In genomic region chr22:36577019-36577418, GRCh38 we compare ENCODE assay signal across 14 cellular contexts. TPM values are rescaled to one million over a fixed set of nuclear protein-coding genes. Genes with fewer than 3 reads are reported as not detected.
DNase-seq lines count a peak whose midpoint lies in the region; ATAC-seq and TF ChIP-seq lines count a peak whose summit lies in the region.
"Had no signal": no experiment of that assay in that cellular context is flagged by ENCODE, and none has a peak within 500 bp of the region (broad histone marks: within the 10 kb centered on the region; RNA-seq: fewer than 3 reads in every experiment).

No MANE protein-coding gene starts in this region.

- intact Hi-C loops in mammary epithelial cell (cut with micrococcal nuclease), result no loop called here

- H3K27me3 ChIP-seq in mammary epithelial cell (ENCODE audit: insufficient read depth, low read length) (peaks cover 6% of the 10 kb centered on the region), kidney epithelial cell (ENCODE audit: control insufficient read depth, insufficient read depth, low read length) (peaks cover 6% of the 10 kb centered on the region)
- H3K27me3 ChIP-seq: colonic mucosa had no signal

- no peak overlapping the region for H3K9ac ChIP-seq in mammary epithelial cell (ENCODE audit: insufficient read depth, low read length)

- CTCF ChIA-PET in mammary epithelial cell (lab: Charles Lee; ENCODE audit: low non-redundant PET), result no interaction called here

- no peaks in the 10 kb centered on the region for H3K9me3 ChIP-seq in mammary epithelial cell (replicated peaks; ENCODE audit: insufficient read depth, low read length)
- H3K9me3 ChIP-seq: colonic mucosa, heart left ventricle, lower lobe of right lung had no signal

- dilution Hi-C loops in mammary epithelial cell (cut with HindIII; ENCODE audit: low sequenced_read_pairs), result no loop called here

- no peaks in the 10 kb centered on the region for H3K79me2 ChIP-seq in mammary epithelial cell (ENCODE audit: insufficient read depth, low read length)

- H3K4me3 ChIP-seq in AG10803 (ENCODE audit: low read length) (no peak overlapping the region), mammary epithelial cell (replicated peaks in 1 of 3; ENCODE audit: insufficient read depth in 1 of 3, low read depth in 2 of 3, low read length in 3 of 3) (no peak overlapping the region), kidney epithelial cell (ENCODE audit: low read depth, low read length) (no peak overlapping the region)
- H3K4me3 ChIP-seq: colonic mucosa, heart left ventricle, lower lobe of right lung had no signal

- H3K4me1 ChIP-seq in mammary epithelial cell (ENCODE audit: insufficient read depth, low read length), result no peaks in the 10 kb centered on the region
- H3K4me1 ChIP-seq: colonic mucosa, heart left ventricle, lower lobe of right lung had no signal

- in situ Hi-C loops in mammary epithelial cell (cut with MboI; ENCODE audit: low sequenced_read_pairs in 2 of 2), result no loop called here

- no peak for ATAC-seq in GM18498 (IDR thresholded peaks at IDR 0.05; ENCODE audit: unreplicated experiment)
- no peak for ATAC-seq in GM21737 (IDR thresholded peaks at IDR 0.05; ENCODE audit: unreplicated experiment)
- ATAC-seq: heart left ventricle; lower lobe of right lung; stimulated activated effector memory CD8-positive, alpha-beta T cell treated with anti-CD3 and anti-CD28 coated beads, Interleukin-12 subunit alpha, Interleukin-12 subunit beta, amount 100 ng/mL, for 72 hours had no signal

- DNase-seq in AG10803 (ENCODE audit: low read depth) (peak; percentile 97), LHCN-M2 (ENCODE audit: low read depth) (peak; percentile 86), mammary epithelial cell (peak; percentile 78), kidney epithelial cell (ENCODE audit: low read depth) (peak; percentile 75), nucleus accumbens (lab: John Stamatoyannopoulos, UW) (no peak)
- no peak for DNase-seq in stimulated activated CD8-positive, alpha-beta memory T cell treated with anti-CD3 and anti-CD28 coated beads, Interleukin-4, amount 100 ng/mL, for 48 hours
- DNase-seq: CD4-positive, alpha-beta T cell; colonic mucosa; heart left ventricle; lower lobe of right lung; NCI-H1694 treated with DMSO at 0.1 percent for 48 hours had no signal

- no peak overlapping the region for H3K27ac ChIP-seq in mammary epithelial cell (ENCODE audit: insufficient read depth, low read depth, low read length)
- H3K27ac ChIP-seq: colonic mucosa, heart left ventricle, lower lobe of right lung had no signal

- H4K20me1 ChIP-seq in mammary epithelial cell (ENCODE audit: insufficient read depth, low read length), result no peaks in the 10 kb centered on the region

- no peak overlapping the region for H2AFZ ChIP-seq in mammary epithelial cell (ENCODE audit: low read depth, low read length)

- 56% methylated on average over 13 of the region's 13 CpGs for WGBS in mammary epithelial cell (ENCODE audit: low coverage, missing lambda C conversion rate)

- H3K4me2 ChIP-seq in mammary epithelial cell (ENCODE audit: insufficient read depth, low read depth, low read length), result no peak overlapping the region

- peak; percentile 27 for TF ChIP-seq CTCF in AG10803 (conservative IDR thresholded peaks at IDR 0.05; ENCODE audit: low read length)
- no peak for TF ChIP-seq CTCF in mammary epithelial cell (conservative IDR thresholded peaks at IDR 0.05 in 1 of 2, IDR thresholded peaks at IDR 0.05 in 1 of 2; ENCODE audit: extremely low read depth in 1 of 2, insufficient read depth in 1 of 2, low read depth in 1 of 2, low read length in 2 of 2)
- peak; percentile 4 for TF ChIP-seq CTCF in kidney epithelial cell (IDR thresholded peaks at IDR 0.05; ENCODE audit: insufficient read depth, low read length, poor library complexity, severe bottlenecking)

- H3K36me3 ChIP-seq in mammary epithelial cell (ENCODE audit: insufficient read depth, low read length) (no peaks in the 10 kb centered on the region), kidney epithelial cell (ENCODE audit: control insufficient read depth, insufficient read depth, low read length) (no peaks in the 10 kb centered on the region)
- H3K36me3 ChIP-seq: colonic mucosa, heart left ventricle, lower lobe of right lung had no signal

- no TSS peak for BruUV-seq in mammary epithelial cell (replicated peaks; lab: Mats Ljungman, UMichigan)

RNA-seq across cellular contexts. Expression of gene EIF3D, which starts 48.1 kb away (rescaled TPM):
- 455 and 528 TPM in 2 replicates for total RNA-seq in LHCN-M2 (2014; rRNA removed)
- polyA plus RNA-seq in LHCN-M2 (2012), result 244 TPM
- total RNA-seq in mammary epithelial cell, result 100 to 1,000 TPM; 210 to 354 TPM
- 497 TPM for polyA plus RNA-seq in mammary epithelial cell
- polyA minus RNA-seq in mammary epithelial cell, result 395 TPM
- 551 and 619 TPM in 2 replicates for total RNA-seq in kidney epithelial cell

Comparison
In these comparisons a context has a peak if more than half of its experiments do, and no peak if none do; other contexts are left out.
1. DNase-seq: peak in AG10803 (single experiment), LHCN-M2 (single experiment), mammary epithelial cell (single experiment) and kidney epithelial cell (single experiment); none in stimulated activated CD8-positive, alpha-beta memory T cell treated with anti-CD3 and anti-CD28 coated beads, Interleukin-4, amount 100 ng/mL, for 48 hours (single experiment) and nucleus accumbens (0 of 56).
2. CTCF ChIP-seq: peak in AG10803 (single experiment) and kidney epithelial cell (single experiment); none in mammary epithelial cell (0 of 2).